ENCODE assay signal across 1 cellular context in genomic region chr2:201985740-201986735, GRCh38.
TF ChIP-seq lines count a peak whose summit lies in the region.

No MANE protein-coding gene starts in this region.

TF ChIP-seq in GM12878, 131 proteins besides CTCF, POLR2A, EP300 and RAD21 (continued from another document):
- no peak for TF ChIP-seq IRF5 (IDR thresholded peaks at IDR 0.05; ENCODE audit: borderline replicate concordance)
